29 cellular contexts compared by ENCODE assay signal in the genomic region with DNA sequence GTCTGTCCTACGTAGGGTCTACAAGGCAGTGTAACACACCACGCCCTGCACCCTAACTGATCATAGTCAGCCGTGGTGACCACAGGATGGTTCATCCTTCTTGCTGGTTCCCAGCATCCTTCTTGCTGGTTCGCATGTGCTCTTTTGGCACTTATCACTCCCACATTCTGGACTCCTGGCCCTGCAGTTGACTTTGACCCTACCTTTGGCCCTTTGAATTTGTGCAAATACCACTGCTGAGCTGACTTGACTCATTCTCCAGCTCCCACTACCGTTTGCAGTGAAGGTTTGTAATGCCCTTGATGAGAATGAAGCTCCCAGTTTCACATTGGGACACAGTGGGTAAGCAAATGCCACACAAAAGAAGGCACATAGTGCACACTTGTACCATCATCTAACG. TPM values are rescaled to one million over a fixed set of nuclear protein-coding genes. Genes with fewer than 3 reads are reported as not detected.
"Had no signal": no experiment of that assay in that cellular context is flagged by ENCODE, and none has a peak within 500 bp of the region (broad histone marks: within the 10 kb centered on the region; RNA-seq: fewer than 3 reads in every experiment).

No MANE protein-coding gene starts in this region.

- H3K27ac ChIP-seq: body of pancreas, coronary artery had no signal

- H3K4me3 ChIP-seq: adrenal gland, body of pancreas, coronary artery, dorsolateral prefrontal cortex had no signal

- H3K9me3 ChIP-seq: adrenal gland, body of pancreas had no signal

- DNase-seq: activated CD4-positive, alpha-beta memory T cell treated with anti-CD3 and anti-CD28 coated beads for 36 hours; activated CD4-positive, alpha-beta T cell treated with anti-CD3 and anti-CD28 coated beads for 36 hours; activated CD4-positive, alpha-beta T cell treated with anti-CD3 and anti-CD28 coated beads, Interleukin-2, amount 10 ng/mL, durations not matched to agents 24 days and 14 days; activated CD4-positive, CD25-positive, alpha-beta regulatory T cell; activated CD4-positive, CD25-positive, alpha-beta regulatory T cell treated with anti-CD3 and anti-CD28 coated beads, Interleukin-2, amount 50 U/mL, for 72 hours; activated CD8-positive, alpha-beta memory T cell treated with anti-CD3 and anti-CD28 coated beads, Interleukin-2, amount 10 ng/mL, durations not matched to agents 7 days and 5 days; activated CD8-positive, alpha-beta memory T cell treated with anti-CD3 and anti-CD28 coated beads, Interleukin-2, amount 50 U/mL, for 4 hours; activated CD8-positive, alpha-beta T cell treated with anti-CD3 and anti-CD28 coated beads, Interleukin-2, amount 10 ng/mL, durations not matched to agents 7 days and 5 days; activated effector memory CD4-positive, alpha-beta T cell treated with anti-CD3 and anti-CD28 coated beads, Interleukin-2, amount 50 U/mL, for 16 hours; activated naive CD4-positive, alpha-beta T cell treated with anti-CD3 and anti-CD28 coated beads for 36 hours; activated naive CD8-positive, alpha-beta T cell treated with anti-CD3 and anti-CD28 coated beads for 36 hours; activated naive CD8-positive, alpha-beta T cell treated with anti-CD3 and anti-CD28 coated beads, Interleukin-2, amount 50 U/mL, for 24 hours; activated T-cell treated with anti-CD3 and anti-CD28 coated beads, Interleukin-2, amount 50 U/mL, for 1 hour; activated T-cell treated with anti-CD3 and anti-CD28 coated beads, Interleukin-2, amount 50 U/mL, for 48 hours; adrenal gland; amygdala; aorta; body of pancreas; dorsolateral prefrontal cortex; effector memory CD4-positive, alpha-beta T cell; endodermal cell; foreskin fibroblast; T-helper 1 cell; T-helper 17 cell; T1000 had no signal

- ATAC-seq: activated CD4-positive, alpha-beta T cell treated with anti-CD3 and anti-CD28 coated beads for 36 hours; activated CD8-positive, alpha-beta memory T cell treated with anti-CD3 and anti-CD28 coated beads, Interleukin-2, amount 10 ng/mL, durations not matched to agents 7 days and 5 days; activated CD8-positive, alpha-beta T cell treated with anti-CD3 and anti-CD28 coated beads, Interleukin-2, amount 10 ng/mL, durations not matched to agents 7 days and 5 days; activated naive CD8-positive, alpha-beta T cell treated with anti-CD3 and anti-CD28 coated beads, Interleukin-2, amount 50 U/mL, for 24 hours; body of pancreas; esophagus mucosa; T-helper 17 cell had no signal

- H3K36me3 ChIP-seq: adrenal gland had no signal

- H3K27me3 ChIP-seq: adrenal gland, body of pancreas, dorsolateral prefrontal cortex had no signal

- FAIRE-seq: frontal cortex had no signal

- H3K4me1 ChIP-seq: body of pancreas had no signal

RNA-seq across cellular contexts. Expression of gene PALM2AKAP2, which starts 33.8 kb away (rescaled TPM):
- total RNA-seq: activated CD8-positive, alpha-beta memory T cell treated with anti-CD3 and anti-CD28 coated beads for 36 hours; activated CD8-positive, alpha-beta memory T cell treated with anti-CD3 and anti-CD28 coated beads, Interleukin-2, amount 10 ng/mL, durations not matched to agents 7 days and 5 days; activated CD8-positive, alpha-beta T cell treated with anti-CD3 and anti-CD28 coated beads, Interleukin-2, amount 10 ng/mL, durations not matched to agents 7 days and 5 days; activated naive CD8-positive, alpha-beta T cell treated with anti-CD3 and anti-CD28 coated beads for 36 hours; T-helper 17 cell had no signal
